24 cellular contexts compared by ENCODE assay signal in the genomic region with DNA sequence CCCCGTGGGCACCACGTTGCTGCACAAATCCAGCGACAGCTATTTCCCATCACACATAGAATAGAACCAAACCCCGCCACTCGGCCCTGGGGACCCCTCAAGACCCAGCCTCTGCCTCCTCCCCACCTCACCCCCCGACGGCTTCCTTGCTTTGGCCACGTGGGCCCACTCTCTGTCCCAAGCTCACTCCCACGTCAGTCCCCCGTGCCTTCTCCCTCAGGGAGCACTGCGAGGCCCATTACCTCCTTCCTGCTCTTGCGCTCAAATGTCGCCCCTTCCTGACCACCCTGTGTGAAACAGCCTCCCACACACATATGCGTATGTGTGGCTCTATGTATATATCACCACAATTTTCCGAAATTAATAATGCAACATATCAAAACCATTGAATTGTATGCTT.
A peak's percentile ranks its signal among the peaks of the same experiment; 100 is the strongest.
DNase-seq lines count a peak whose midpoint lies in the region; ATAC-seq and TF ChIP-seq lines count a peak whose summit lies in the region.
"Had no signal": no experiment of that assay in that cellular context is flagged by ENCODE, and none has a peak within 500 bp of the region (broad histone marks: within the 10 kb centered on the region; RNA-seq: fewer than 3 reads in every experiment).

No MANE protein-coding gene starts in this region.

- in situ Hi-C loops in mammary epithelial cell (cut with MboI; ENCODE audit: low sequenced_read_pairs in 2 of 2), result no loop called here

- no peak overlapping the region for H3K4me2 ChIP-seq in mammary epithelial cell (ENCODE audit: insufficient read depth, low read depth, low read length)
- no peak overlapping the region for H3K4me2 ChIP-seq in mesenchymal stem cell (ENCODE audit: low read length, poor library complexity, severe bottlenecking)
- H3K4me2 ChIP-seq in smooth muscle cell, result peak overlapping the region; percentile 26

- CTCF ChIA-PET in mammary epithelial cell (lab: Charles Lee; ENCODE audit: low non-redundant PET) (no interaction called here), MCF 10A (lab: Yijun Ruan, JAX) (interaction anchor here (0.6 kb wide), 1 partner anchor 74 kb away, joined by 3 read pairs; no protein-coding TSS in a partner anchor)

- H3K27ac ChIP-seq in mammary epithelial cell (ENCODE audit: insufficient read depth, low read depth, low read length) (no peak overlapping the region), mesenchymal stem cell (ENCODE audit: low read length, poor library complexity, severe bottlenecking) (no peak overlapping the region), smooth muscle cell (ENCODE audit: low read depth) (no peak overlapping the region)
- H3K27ac ChIP-seq: 22Rv1 had no signal

- H3K18ac ChIP-seq in mesenchymal stem cell (ENCODE audit: low read depth in 1 of 2, low read length in 2 of 2), result no peak overlapping the region

- 46% methylated on average over 9 of the region's 15 CpGs for WGBS in mammary epithelial cell (ENCODE audit: low coverage, missing lambda C conversion rate)
- 91% methylated on average over 14 of the region's 15 CpGs for WGBS in mesenchymal stem cell
- 90% methylated on average over 12 of the region's 15 CpGs for WGBS in smooth muscle cell (ENCODE audit: low lambda C conversion rate)

- H3K23ac ChIP-seq in mesenchymal stem cell (ENCODE audit: low read length in 2 of 2), result no peak overlapping the region

- dilution Hi-C loops in mammary epithelial cell (cut with HindIII; ENCODE audit: low sequenced_read_pairs), result no loop called here

- no peaks in the 10 kb centered on the region for H3K4me1 ChIP-seq in mammary epithelial cell (ENCODE audit: insufficient read depth, low read length)
- H3K4me1 ChIP-seq in adipocyte (ENCODE audit: control insufficient read depth, insufficient read depth, low read length), result peaks cover 6% of the 10 kb centered on the region
- H3K4me1 ChIP-seq in mesenchymal stem cell (ENCODE audit: control insufficient read depth, insufficient read depth, low read depth, low read length), result no peaks in the 10 kb centered on the region
- no peaks in the 10 kb centered on the region for H3K4me1 ChIP-seq in smooth muscle cell (ENCODE audit: low read depth)
- H3K4me1 ChIP-seq: Caco-2 had no signal

- no peak overlapping the region for H2BK5ac ChIP-seq in mesenchymal stem cell (ENCODE audit: low read depth, low read length, poor library complexity, severe bottlenecking)

- peak overlapping the region; percentile 19 for H2AFZ ChIP-seq in mammary epithelial cell (ENCODE audit: low read depth, low read length)
- no peak overlapping the region for H2AFZ ChIP-seq in mesenchymal stem cell (ENCODE audit: low read depth, low read length)
- no peak overlapping the region for H2AFZ ChIP-seq in smooth muscle cell (ENCODE audit: low read depth)

- no peak overlapping the region for H2BK15ac ChIP-seq in mesenchymal stem cell (ENCODE audit: low read depth, poor library complexity, severe bottlenecking)

- H3K9me3 Mint-ChIP-seq in MCF 10A (ENCODE audit: unreplicated experiment), result no peaks in the 10 kb centered on the region
- H3K9me3 Mint-ChIP-seq: CD4-positive, alpha-beta T cell; H9; HFFc6 had no signal

- DNase-seq in mammary epithelial cell (no peak), MCF 10A (ENCODE audit: unreplicated experiment) (no peak), adipocyte (ENCODE audit: low read depth) (no peak), mesenchymal stem cell (no peak), smooth muscle cell (lab: John Stamatoyannopoulos, UW; ENCODE audit: unreplicated experiment) (no peak), NCI-H1048 (lab: John Stamatoyannopoulos, UW) (no peak), NCI-H1417 (lab: John Stamatoyannopoulos, UW) (no peak)
- DNase-seq: Caco-2; CD4-positive, alpha-beta T cell; DMS 273 treated with DMSO at 0.1 percent for 48 hours; DMS79 treated with DMSO at 0.1 percent for 48 hours; H9; HFFc6; Kasumi-1; NCI-H1436 treated with DMSO at 0.1 percent for 48 hours; NCI-H1930; NCI-H226; NCI-H510A treated with DMSO at 0.1 percent for 48 hours; NCI-H748 treated with DMSO at 0.1 percent for 48 hours had no signal

- H2AK5ac ChIP-seq in mesenchymal stem cell (ENCODE audit: low read length, severe bottlenecking), result no peak overlapping the region

- H3K79me2 ChIP-seq in mammary epithelial cell (ENCODE audit: insufficient read depth, low read length) (no peaks in the 10 kb centered on the region), smooth muscle cell (ENCODE audit: low read depth) (no peaks in the 10 kb centered on the region)

- H3K9ac ChIP-seq in mammary epithelial cell (ENCODE audit: insufficient read depth, low read length) (no peak overlapping the region), adipocyte (ENCODE audit: low read length) (no peak overlapping the region), mesenchymal stem cell (ENCODE audit: low read length) (peak overlapping the region; percentile 59), smooth muscle cell (ENCODE audit: low read depth) (no peak overlapping the region)

- H3K79me1 ChIP-seq in mesenchymal stem cell (replicated peaks; ENCODE audit: low read length, poor library complexity, severe bottlenecking), result no peaks in the 10 kb centered on the region

- no peak overlapping the region for H3K14ac ChIP-seq in mesenchymal stem cell (ENCODE audit: low read length in 2 of 2)

- H3K4me3 Mint-ChIP-seq in MCF 10A (ENCODE audit: unreplicated experiment), result no peak overlapping the region
- H3K4me3 Mint-ChIP-seq: CD4-positive, alpha-beta T cell; H9 had no signal

- no peak overlapping the region for H4K91ac ChIP-seq in mesenchymal stem cell (ENCODE audit: low read length)

- BruUV-seq in mammary epithelial cell (replicated peaks; lab: Mats Ljungman, UMichigan) (no TSS peak), MCF 10A (replicated peaks; lab: Mats Ljungman, UMichigan) (no TSS peak)

- H3K4me3 ChIP-seq in mammary epithelial cell (replicated peaks in 1 of 3; ENCODE audit: insufficient read depth in 1 of 3, low read depth in 2 of 3, low read length in 3 of 3), result no peak overlapping the region
- peak overlapping the region; percentile 76 for H3K4me3 ChIP-seq in adipocyte (ENCODE audit: low read length)
- peak overlapping the region in 1 of 2 experiments; percentile 74 for H3K4me3 ChIP-seq in mesenchymal stem cell (ENCODE audit: insufficient read depth in 1 of 2, low read depth in 1 of 2, low read length in 2 of 2)
- H3K4me3 ChIP-seq in smooth muscle cell, result no peak overlapping the region
- H3K4me3 ChIP-seq: GM12878 had no signal

- no peak overlapping the region for H2BK12ac ChIP-seq in mesenchymal stem cell (ENCODE audit: low read length in 2 of 2)

- peaks cover 56% of the 10 kb centered on the region for H3K27me3 Mint-ChIP-seq in MCF 10A (ENCODE audit: insufficient read depth, unreplicated experiment)

- H3K27ac Mint-ChIP-seq in MCF 10A (ENCODE audit: low read depth, unreplicated experiment), result no peak overlapping the region
- H3K27ac Mint-ChIP-seq: CD4-positive, alpha-beta T cell; H9; HFFc6 had no signal

- TF ChIP-seq CTCF in mammary epithelial cell (conservative IDR thresholded peaks at IDR 0.05 in 1 of 2, IDR thresholded peaks at IDR 0.05 in 1 of 2; ENCODE audit: extremely low read depth in 1 of 2, insufficient read depth in 1 of 2, low read depth in 1 of 2, low read length in 2 of 2) (no peak), MCF 10A (IDR thresholded peaks at IDR 0.05; ENCODE audit: unreplicated experiment) (no peak), smooth muscle cell (IDR thresholded peaks at IDR 0.05; ENCODE audit: borderline replicate concordance, insufficient read depth, poor library complexity, severe bottlenecking) (no peak)

- H3K36me3 ChIP-seq in mammary epithelial cell (ENCODE audit: insufficient read depth, low read length), result no peaks in the 10 kb centered on the region
- no peaks in the 10 kb centered on the region for H3K36me3 ChIP-seq in adipocyte (ENCODE audit: control insufficient read depth, insufficient read depth, low read length, severe bottlenecking)
- H3K36me3 ChIP-seq in mesenchymal stem cell (ENCODE audit: control insufficient read depth in 1 of 2, insufficient read depth in 2 of 2, low read depth in 1 of 2, low read length in 2 of 2), result no peaks in the 10 kb centered on the region
- H3K36me3 ChIP-seq in smooth muscle cell (ENCODE audit: low read depth), result no peaks in the 10 kb centered on the region
- H3K36me3 ChIP-seq: MG63 had no signal

- no peaks in the 10 kb centered on the region for H3K4me1 Mint-ChIP-seq in MCF 10A (ENCODE audit: insufficient read depth, unreplicated experiment)
- H3K4me1 Mint-ChIP-seq: H9 had no signal

- H3K36me3 Mint-ChIP-seq in MCF 10A (ENCODE audit: insufficient read depth, unreplicated experiment), result peaks cover under 1% of the 10 kb centered on the region

- ATAC-seq in HG03159 (IDR thresholded peaks at IDR 0.05; ENCODE audit: unreplicated experiment), result no peak
- ATAC-seq: GM12878, Panc1 had no signal

- no peaks in the 10 kb centered on the region for H3K9me3 ChIP-seq in mammary epithelial cell (replicated peaks; ENCODE audit: insufficient read depth, low read length)
- peaks cover 5% of the 10 kb centered on the region for H3K9me3 ChIP-seq in adipocyte (ENCODE audit: control insufficient read depth, low read length)
- H3K9me3 ChIP-seq in mesenchymal stem cell (ENCODE audit: control insufficient read depth, low read length), result peaks cover 4% of the 10 kb centered on the region
- H3K9me3 ChIP-seq in smooth muscle cell (replicated peaks; ENCODE audit: low read depth), result no peaks in the 10 kb centered on the region
- H3K9me3 ChIP-seq: Caco-2 had no signal

- intact Hi-C loops in mammary epithelial cell (cut with micrococcal nuclease) (no loop called here), MCF 10A (cut with micrococcal nuclease) (no loop called here)

- H3F3A ChIP-seq in smooth muscle cell (ENCODE audit: low read depth), result no peaks in the 10 kb centered on the region

- H4K8ac ChIP-seq in mesenchymal stem cell (ENCODE audit: low read length), result no peak overlapping the region

- H3K27me3 ChIP-seq in mammary epithelial cell (ENCODE audit: insufficient read depth, low read length) (peaks cover 8% of the 10 kb centered on the region), adipocyte (replicated peaks; ENCODE audit: control insufficient read depth, insufficient read depth, low read length) (peaks cover 26% of the 10 kb centered on the region), mesenchymal stem cell (ENCODE audit: control insufficient read depth in 1 of 2, insufficient read depth in 1 of 2, low read length in 2 of 2) (peaks cover 26 to 42% of the 10 kb centered on the region in 2 experiments), smooth muscle cell (ENCODE audit: low read depth) (peaks cover 8% of the 10 kb centered on the region)
- H3K27me3 ChIP-seq: MG63 had no signal

- no peak overlapping the region for H2BK120ac ChIP-seq in mesenchymal stem cell (ENCODE audit: low read depth, low read length)

- POLR2A ChIA-PET in MCF 10A (lab: Yijun Ruan, JAX), result interaction anchor here (1.6 kb wide), 1 partner anchor 20 kb away, joined by 3 read pairs; no protein-coding TSS in a partner anchor

- no peaks in the 10 kb centered on the region for H4K20me1 ChIP-seq in mammary epithelial cell (ENCODE audit: insufficient read depth, low read length)
- no peaks in the 10 kb centered on the region for H4K20me1 ChIP-seq in smooth muscle cell (ENCODE audit: low read depth)

- H3K4ac ChIP-seq in mesenchymal stem cell (ENCODE audit: low read depth in 1 of 2, low read length in 2 of 2), result no peak overlapping the region
